9 cellular contexts compared by ENCODE assay signal in genomic region chr11:116929393-116930090, GRCh38.
DNase-seq lines count a peak whose midpoint lies in the region; FAIRE-seq lines count a peak whose summit lies in the region.
"Had no signal": no experiment of that assay in that cellular context is flagged by ENCODE, and none has a peak within 500 bp of the region (broad histone marks: within the 10 kb centered on the region; RNA-seq: fewer than 3 reads in every experiment).

No MANE protein-coding gene starts in this region.

- H3K36me3 ChIP-seq in BLaER1, result peaks cover 24% of the 10 kb centered on the region
- H3K36me3 ChIP-seq in muscle layer of colon (ENCODE audit: insufficient read depth, low read length), result peaks cover 20% of the 10 kb centered on the region

- DNase-seq in NAMALWA (ENCODE audit: low spot score) (peak; percentile 35), dermis blood vessel endothelial cell (peak; percentile 19), HTR-8/SVneo (ENCODE audit: insufficient read length, low spot score) (no peak), NCI-H345 treated with DMSO at 0.1 percent for 48 hours (lab: John Stamatoyannopoulos, UW; ENCODE audit: unreplicated experiment) (no peak), mucosa of gallbladder (ENCODE audit: low spot score) (no peak), NCI-H524 treated with DMSO at 0.1 percent for 48 hours (lab: John Stamatoyannopoulos, UW) (no peak)
- DNase-seq: Calu3 had no signal

- H3K9me3 ChIP-seq in BLaER1 (peaks cover 3% of the 10 kb centered on the region; the same call in 1 of the 2 replicates), muscle layer of colon (ENCODE audit: low read length) (no peaks in the 10 kb centered on the region)

- H3K4me2 ChIP-seq in BLaER1, result peak overlapping the region; percentile 59

- H3K27me3 ChIP-seq in BLaER1, result no peaks in the 10 kb centered on the region
- no peaks in the 10 kb centered on the region for H3K27me3 ChIP-seq in muscle layer of colon (ENCODE audit: control insufficient read depth in 1 of 2, insufficient read depth in 2 of 2, low read length in 2 of 2)

- H3K4me3 ChIP-seq in BLaER1 (no peak overlapping the region), muscle layer of colon (ENCODE audit: low read depth in 1 of 2, low read length in 2 of 2) (peak overlapping the region; percentile 12 to 44)

- H4K20me1 ChIP-seq in BLaER1, result peaks cover 12% of the 10 kb centered on the region; the same call in 1 of the 2 replicates

- no peak for FAIRE-seq in HTR-8/SVneo (lab: Jason Lieb, UNC)

- no peak overlapping the region for H3K27ac ChIP-seq in BLaER1
- H3K27ac ChIP-seq in muscle layer of colon (ENCODE audit: low read depth, low read length), result peak overlapping the region; percentile 28

- H3K4me1 ChIP-seq in BLaER1 (peaks cover 58% of the 10 kb centered on the region), muscle layer of colon (ENCODE audit: insufficient read depth, low read length) (peaks cover 23% of the 10 kb centered on the region)

- H3K9ac ChIP-seq in BLaER1 (no peak overlapping the region), muscle layer of colon (ENCODE audit: low read length) (no peak overlapping the region)

Comparison
In these comparisons a context has a peak if more than half of its experiments do, and no peak if none do; other contexts are left out.
1. DNase-seq: peak in NAMALWA (single experiment) and dermis blood vessel endothelial cell (single experiment); none in HTR-8/SVneo (single experiment), NCI-H345 treated with DMSO at 0.1 percent for 48 hours (single experiment), mucosa of gallbladder (single experiment) and NCI-H524 treated with DMSO at 0.1 percent for 48 hours (single experiment).